Comparison of ENCODE assay signal across 8 cellular contexts in genomic region chr1:244451539-244451950, GRCh38. TPM values are rescaled to one million over a fixed set of nuclear protein-coding genes. Genes with fewer than 3 reads are reported as not detected.
DNase-seq lines count a peak whose midpoint lies in the region; ATAC-seq, FAIRE-seq and TF ChIP-seq lines count a peak whose summit lies in the region.

TSS of gene ADSS2 (minus strand) at chr1:244451909. CDS start at chr1:244451817, 92 bp downstream.

- no peak for FAIRE-seq in bronchial epithelial cell (lab: Jason Lieb, UNC)

- peak within 1 kb of the TSS; percentile 78 for H3K4me3 ChIP-seq in CD8-positive, alpha-beta T cell (ENCODE audit: low read depth, low read length)
- H3K4me3 ChIP-seq in HUES6 (ENCODE audit: low read depth, low read length) (peak within 1 kb of the TSS; percentile 98), bronchial epithelial cell (ENCODE audit: low read depth, low read length) (peak within 1 kb of the TSS; percentile 95), uterus (peak within 1 kb of the TSS; percentile 60 to 98)

- H3K36me3 ChIP-seq in CD8-positive, alpha-beta T cell (ENCODE audit: insufficient read depth, low read length): no peaks in the 10 kb centered on the region
- H3K36me3 ChIP-seq in HUES6 (ENCODE audit: control insufficient read depth, insufficient read depth, low read length): peaks cover 7% of the 10 kb centered on the region; the same call in 1 of the 2 replicates
- H3K36me3 ChIP-seq in bronchial epithelial cell (ENCODE audit: control insufficient read depth, insufficient read depth, low read length): no peaks in the 10 kb centered on the region
- H3K36me3 ChIP-seq in uterus: no peaks in the 10 kb centered on the region

- ATAC-seq in CD8-positive, alpha-beta T cell: no peak
- ATAC-seq in GM19467 (IDR thresholded peaks at IDR 0.05; ENCODE audit: unreplicated experiment): no peak

- POLR2A ChIA-PET in CD8-positive, alpha-beta T cell (lab: Charles Lee): interaction anchor here (1.0 to 3.3 kb wide), 7 partner anchors 10 to 1196 kb away, joined by 3 to 22 read pairs (median 4); partner anchors contain the start of genes CATSPERE, CEP170, HNRNPU and SDCCAG8

- H3K27ac ChIP-seq in CD8-positive, alpha-beta T cell (ENCODE audit: low read depth, low read length): peak within 1 kb of the TSS; percentile 96
- peak within 1 kb of the TSS; percentile 95; the same call in 1 of the 2 replicates for H3K27ac ChIP-seq in HUES6 (ENCODE audit: low read depth, low read length)
- H3K27ac ChIP-seq in uterus: peak within 1 kb of the TSS; percentile 85 to 93

- TF ChIP-seq CTCF in CD8-positive, alpha-beta T cell (IDR thresholded peaks at IDR 0.05): no peak
- TF ChIP-seq CTCF in bronchial epithelial cell (IDR thresholded peaks at IDR 0.05; ENCODE audit: insufficient read depth, low read length, severe bottlenecking) (no peak), mesothelial cell of epicardium (IDR thresholded peaks at IDR 0.05; ENCODE audit: unreplicated experiment) (no peak), uterus (IDR thresholded peaks at IDR 0.05) (no peak)

- CTCF ChIA-PET in CD8-positive, alpha-beta T cell (lab: Charles Lee): no interaction called here

- peak within 1 kb of the TSS; percentile 91 for H3K4me3 Mint-ChIP-seq in CD8-positive, alpha-beta T cell
- peak within 1 kb of the TSS; percentile 81 for H3K4me3 Mint-ChIP-seq in mesothelial cell of epicardium

- H3K4me1 Mint-ChIP-seq in CD8-positive, alpha-beta T cell (ENCODE audit: low read depth): peaks cover 49% of the 10 kb centered on the region
- peaks cover 64% of the 10 kb centered on the region for H3K4me1 Mint-ChIP-seq in mesothelial cell of epicardium

- no peaks in the 10 kb centered on the region for H3K27me3 ChIP-seq in CD8-positive, alpha-beta T cell (ENCODE audit: insufficient read depth, low read length)
- H3K27me3 ChIP-seq in HUES6 (ENCODE audit: control insufficient read depth, insufficient read depth, low read length) (no peaks in the 10 kb centered on the region), bronchial epithelial cell (ENCODE audit: control insufficient read depth, insufficient read depth, low read length) (no peaks in the 10 kb centered on the region), uterus (no peaks in the 10 kb centered on the region)

- H3K9me3 ChIP-seq in CD8-positive, alpha-beta T cell (ENCODE audit: low read length): no peaks in the 10 kb centered on the region
- H3K9me3 ChIP-seq in HUES6 (ENCODE audit: control insufficient read depth, insufficient read depth, low read depth, low read length) (no peaks in the 10 kb centered on the region; the same call in 1 of the 2 replicates), uterus (no peaks in the 10 kb centered on the region)

- no peaks in the 10 kb centered on the region for H3K27me3 Mint-ChIP-seq in CD8-positive, alpha-beta T cell (ENCODE audit: low read depth)
- H3K27me3 Mint-ChIP-seq in mesothelial cell of epicardium (ENCODE audit: low read depth): no peaks in the 10 kb centered on the region

- no peak for DNase-seq in CD8-positive, alpha-beta T cell
- no peak for DNase-seq in bronchial epithelial cell (ENCODE audit: low read depth)
- DNase-seq in mesothelial cell of epicardium (ENCODE audit: low spot score in 2 of 2, unreplicated experiment in 2 of 2): no peak
- DNase-seq in uterus: no peak
- DNase-seq in putamen (ENCODE audit: low spot score): no peak
- no peak for DNase-seq in NCI-H1694 (lab: John Stamatoyannopoulos, UW)

- no peaks in the 10 kb centered on the region for H3K9me3 Mint-ChIP-seq in CD8-positive, alpha-beta T cell
- no peaks in the 10 kb centered on the region for H3K9me3 Mint-ChIP-seq in mesothelial cell of epicardium

- peak within 1 kb of the TSS; percentile 97 for H3K27ac Mint-ChIP-seq in CD8-positive, alpha-beta T cell
- peak within 1 kb of the TSS; percentile 92 for H3K27ac Mint-ChIP-seq in mesothelial cell of epicardium

- peaks cover 20% of the 10 kb centered on the region for H3K36me3 Mint-ChIP-seq in CD8-positive, alpha-beta T cell
- H3K36me3 Mint-ChIP-seq in mesothelial cell of epicardium: no peaks in the 10 kb centered on the region

- peaks cover 35% of the 10 kb centered on the region for H3K4me1 ChIP-seq in CD8-positive, alpha-beta T cell (ENCODE audit: insufficient read depth, low read length)
- H3K4me1 ChIP-seq in HUES6 (ENCODE audit: control insufficient read depth, insufficient read depth, low read length) (peaks cover 52% of the 10 kb centered on the region), uterus (peaks cover 9 to 12% of the 10 kb centered on the region in 2 donors)

- intact Hi-C loops in CD8-positive, alpha-beta T cell (cut with DNase I, micrococcal nuclease): loop anchor here (1.0 to 10.0 kb wide), 5 partner anchors 129 to 599 kb away; partner anchors contain the start of genes AKT3 (in 1 of the 2), COX20 (in 1 of the 2) and DESI2 (in 1 of the 2)
- intact Hi-C loops in uterus (cut with DNase I; ENCODE audit: low total_unique reads): no loop called here

- peak within 1 kb of the TSS; percentile 93 for H3K9ac ChIP-seq in HUES6 (ENCODE audit: low read length)

- TF ChIP-seq POLR2A in uterus (IDR thresholded peaks at IDR 0.05): peak; percentile 76 to 78

RNA-seq across cellular contexts. Expression of gene ADSS2, which starts in this region (rescaled TPM):
- 10 to 100 TPM; 34.0 to 34.7 TPM for total RNA-seq in CD8-positive, alpha-beta T cell
- total RNA-seq in bronchial epithelial cell (31.2 and 40.8 TPM in 2 replicates), mesothelial cell of epicardium (50.7 to 52.6 TPM (median 52.4 TPM) in 3 replicates), uterus (10 to 100 TPM in 3 of 4 donors, 1 to 10 TPM in 1; 8.7 to 51.5 (median 40.4) TPM)
